ENCODE assay signal across 8 cellular contexts in genomic region chr9:36855443-36856315, GRCh38.
DNase-seq lines count a peak whose midpoint lies in the region; ATAC-seq and TF ChIP-seq lines count a peak whose summit lies in the region.

No MANE protein-coding gene starts in this region.

- H3K4me3 Mint-ChIP-seq in activated T-cell treated with anti-CD3 and anti-CD28 coated beads, Interleukin-2, amount 50 U/mL, for 24 hours: no peak overlapping the region
- H3K4me3 Mint-ChIP-seq in naive thymus-derived CD8-positive, alpha-beta T cell: no peak overlapping the region

- peak; percentile 57 for TF ChIP-seq RAD21 in Ishikawa (IDR thresholded peaks at IDR 0.05; ENCODE audit: low read depth)

- DNase-seq in activated CD8-positive, alpha-beta memory T cell treated with anti-CD3 and anti-CD28 coated beads for 24 hours: peak; percentile 61
- DNase-seq in activated CD8-positive, alpha-beta memory T cell treated with anti-CD3 and anti-CD28 coated beads, Interleukin-2, amount 50 U/mL, for 4 hours: no peak
- peak; percentile 43 for DNase-seq in activated T-cell treated with anti-CD3 and anti-CD28 coated beads, Interleukin-2, amount 50 U/mL, for 24 hours
- peak in 1 of 10 donors; percentile 9 for DNase-seq in naive thymus-derived CD8-positive, alpha-beta T cell
- no peak for DNase-seq in T-helper 9 cell
- no peak for DNase-seq in NCI-H187 treated with DMSO at 0.1 percent for 48 hours (lab: John Stamatoyannopoulos, UW)

- H3K9me3 Mint-ChIP-seq in activated T-cell treated with anti-CD3 and anti-CD28 coated beads, Interleukin-2, amount 50 U/mL, for 24 hours: no peaks in the 10 kb centered on the region
- no peaks in the 10 kb centered on the region for H3K9me3 Mint-ChIP-seq in naive thymus-derived CD8-positive, alpha-beta T cell

- POLR2A ChIA-PET in naive thymus-derived CD8-positive, alpha-beta T cell (lab: Charles Lee): no interaction called here

- ATAC-seq in naive thymus-derived CD8-positive, alpha-beta T cell: peak; percentile 35 to 37
- ATAC-seq in HG02588 (IDR thresholded peaks at IDR 0.05; ENCODE audit: unreplicated experiment): no peak

- no peaks in the 10 kb centered on the region for H3K36me3 Mint-ChIP-seq in activated T-cell treated with anti-CD3 and anti-CD28 coated beads, Interleukin-2, amount 50 U/mL, for 24 hours (ENCODE audit: low read depth)
- no peaks in the 10 kb centered on the region for H3K36me3 Mint-ChIP-seq in naive thymus-derived CD8-positive, alpha-beta T cell

- no peak for TF ChIP-seq EP300 in Ishikawa (IDR thresholded peaks at IDR 0.05; ENCODE audit: borderline replicate concordance)

- peaks cover 7% of the 10 kb centered on the region for H3K27me3 Mint-ChIP-seq in activated T-cell treated with anti-CD3 and anti-CD28 coated beads, Interleukin-2, amount 50 U/mL, for 24 hours
- H3K27me3 Mint-ChIP-seq in naive thymus-derived CD8-positive, alpha-beta T cell: peaks cover 0 to 6% (median 3%) of the 10 kb centered on the region in 5 donors

- no peak overlapping the region for H3K27ac Mint-ChIP-seq in activated T-cell treated with anti-CD3 and anti-CD28 coated beads, Interleukin-2, amount 50 U/mL, for 24 hours
- H3K27ac Mint-ChIP-seq in naive thymus-derived CD8-positive, alpha-beta T cell: peak overlapping the region in 2 of 10 donors; percentile 0 to 31

- peaks cover 7% of the 10 kb centered on the region for H3K4me1 Mint-ChIP-seq in activated T-cell treated with anti-CD3 and anti-CD28 coated beads, Interleukin-2, amount 50 U/mL, for 24 hours (ENCODE audit: low read depth)
- H3K4me1 Mint-ChIP-seq in naive thymus-derived CD8-positive, alpha-beta T cell: peaks cover 7 to 10% (median 9%) of the 10 kb centered on the region in 4 donors

TF ChIP-seq in Ishikawa, 13 proteins besides CTCF, POLR2A, EP300 and RAD21:
- TF ChIP-seq EGR1 (IDR thresholded peaks at IDR 0.05): no peak
- TF ChIP-seq REST (IDR thresholded peaks at IDR 0.05; ENCODE audit: low read depth): no peak
- TF ChIP-seq YY1 (IDR thresholded peaks at IDR 0.05; ENCODE audit: low read depth): no peak
- TF ChIP-seq FOXM1 (IDR thresholded peaks at IDR 0.05; ENCODE audit: borderline replicate concordance, low read depth): no peak
- no peak for TF ChIP-seq ZBTB7A (IDR thresholded peaks at IDR 0.05; ENCODE audit: low read depth)
- TF ChIP-seq NFIC (IDR thresholded peaks at IDR 0.05): no peak
- TF ChIP-seq TCF12 (IDR thresholded peaks at IDR 0.05; ENCODE audit: low read depth): no peak
- no peak for TF ChIP-seq TAF1 (IDR thresholded peaks at IDR 0.05; ENCODE audit: low read depth)
TF ChIP-seq in Ishikawa: peak in this region for 0.

Comparison
In these comparisons a context has a peak if more than half of its experiments do, and no peak if none do; other contexts are left out.
1. DNase-seq: peak in activated CD8-positive, alpha-beta memory T cell treated with anti-CD3 and anti-CD28 coated beads for 24 hours (single experiment) and activated T-cell treated with anti-CD3 and anti-CD28 coated beads, Interleukin-2, amount 50 U/mL, for 24 hours (single experiment); none in activated CD8-positive, alpha-beta memory T cell treated with anti-CD3 and anti-CD28 coated beads, Interleukin-2, amount 50 U/mL, for 4 hours (single experiment), T-helper 9 cell (single experiment) and NCI-H187 treated with DMSO at 0.1 percent for 48 hours (single experiment).